33 cellular contexts compared by ENCODE assay signal in the genomic region with DNA sequence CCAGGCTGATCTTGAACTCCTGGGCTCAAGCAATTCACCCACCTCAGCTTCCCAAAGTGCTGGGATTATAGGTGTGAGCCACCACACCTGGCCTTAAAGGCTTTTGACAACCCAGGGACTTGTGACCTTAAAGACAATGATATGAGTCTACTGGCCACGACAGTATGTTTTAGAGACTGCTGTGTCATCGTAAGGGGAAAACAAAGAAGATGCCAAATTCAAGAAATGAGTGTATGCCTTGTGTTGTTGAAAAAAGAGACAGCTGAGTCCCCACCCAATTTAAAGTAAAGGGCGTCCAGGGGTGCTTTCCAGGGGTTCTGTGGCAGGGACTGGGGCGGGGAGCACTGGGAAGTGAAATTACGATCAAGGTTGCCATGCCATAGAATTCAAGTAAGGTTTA.
"Had no signal": no experiment of that assay in that cellular context is flagged by ENCODE, and none has a peak within 500 bp of the region (broad histone marks: within the 10 kb centered on the region; RNA-seq: fewer than 3 reads in every experiment).

No MANE protein-coding gene starts in this region.

- H3K27ac ChIP-seq: adrenal gland, body of pancreas, brain microvascular endothelial cell, breast epithelium, VCaP had no signal

- H3K36me3 ChIP-seq: adrenal gland, brain microvascular endothelial cell, breast epithelium had no signal

- H3K9me3 ChIP-seq: adrenal gland, body of pancreas, breast epithelium had no signal

- H3K4me1 ChIP-seq: adrenal gland, body of pancreas, breast epithelium had no signal

- DNase-seq: activated B cell treated with CpG ODN at 0.5 μM for 24 hours; activated CD4-positive, alpha-beta memory T cell treated with anti-CD3 and anti-CD28 coated beads for 36 hours; activated CD4-positive, alpha-beta T cell treated with anti-CD3 and anti-CD28 coated beads for 4 hours; activated CD4-positive, alpha-beta T cell treated with anti-CD3 and anti-CD28 coated beads, Interleukin-2, amount 10 ng/mL, durations not matched to agents 24 days and 14 days; activated CD4-positive, alpha-beta T cell treated with anti-CD3 and anti-CD28 coated beads, Interleukin-2, amount 50 U/mL, for 1 hour; activated CD4-positive, alpha-beta T cell treated with anti-CD3 and anti-CD28 coated beads, Interleukin-2, amount 50 U/mL, for 4 hours; activated CD4-positive, CD25-positive, alpha-beta regulatory T cell treated with anti-CD3 and anti-CD28 coated beads, Interleukin-2, amount 50 U/mL, for 72 hours; activated CD8-positive, alpha-beta memory T cell treated with anti-CD3 and anti-CD28 coated beads, Interleukin-2, amount 50 U/mL, for 4 hours; activated CD8-positive, alpha-beta T cell treated with anti-CD3 and anti-CD28 coated beads for 36 hours; activated effector memory CD4-positive, alpha-beta T cell treated with anti-CD3 and anti-CD28 coated beads, Interleukin-2, amount 50 U/mL, for 16 hours; activated gamma-delta T cell treated with Interleukin-2 at 50 U/mL for 16 hours; activated naive CD4-positive, alpha-beta T cell; activated naive CD4-positive, alpha-beta T cell treated with anti-CD3 and anti-CD28 coated beads for 36 hours; activated naive CD4-positive, alpha-beta T cell treated with anti-CD3 and anti-CD28 coated beads, Interleukin-2, amount 50 U/mL, for 16 hours; activated naive CD8-positive, alpha-beta T cell treated with anti-CD3 and anti-CD28 coated beads for 36 hours; activated T-cell treated with anti-CD3 and anti-CD28 coated beads for 4 hours; activated T-cell treated with anti-CD3 and anti-CD28 coated beads, Interleukin-2, amount 50 U/mL, for 1 hour; activated T-cell treated with anti-CD3 and anti-CD28 coated beads, Interleukin-2, amount 50 U/mL, for 4 hours; activated T-cell treated with anti-CD3 and anti-CD28 coated beads, Interleukin-2, amount 50 U/mL, for 72 hours; adrenal gland; amniotic stem cell; aorta; body of pancreas; brain microvascular endothelial cell; central memory CD4-positive, alpha-beta T cell; T-helper 2 cell; T-helper 9 cell had no signal

- H3K27me3 ChIP-seq: body of pancreas, brain microvascular endothelial cell had no signal

- H3K4me3 ChIP-seq: adrenal gland, body of pancreas, breast epithelium had no signal

- ATAC-seq: activated CD8-positive, alpha-beta T cell treated with anti-CD3 and anti-CD28 coated beads for 36 hours; activated naive CD4-positive, alpha-beta T cell treated with anti-CD3 and anti-CD28 coated beads, Interleukin-2, amount 50 U/mL, for 72 hours; activated T-cell treated with anti-CD3 and anti-CD28 coated beads, Interleukin-2, amount 50 U/mL, for 4 hours; activated T-cell treated with anti-CD3 and anti-CD28 coated beads, Interleukin-2, amount 50 U/mL, for 72 hours; activated T-helper 17 cell treated with anti-CD3 and anti-CD28 coated beads, Interleukin-2, amount 50 U/mL, for 72 hours; body of pancreas had no signal

- FAIRE-seq: astrocyte, TTC549 had no signal
